ENCODE assay signal across 8 cellular contexts in the genomic region with DNA sequence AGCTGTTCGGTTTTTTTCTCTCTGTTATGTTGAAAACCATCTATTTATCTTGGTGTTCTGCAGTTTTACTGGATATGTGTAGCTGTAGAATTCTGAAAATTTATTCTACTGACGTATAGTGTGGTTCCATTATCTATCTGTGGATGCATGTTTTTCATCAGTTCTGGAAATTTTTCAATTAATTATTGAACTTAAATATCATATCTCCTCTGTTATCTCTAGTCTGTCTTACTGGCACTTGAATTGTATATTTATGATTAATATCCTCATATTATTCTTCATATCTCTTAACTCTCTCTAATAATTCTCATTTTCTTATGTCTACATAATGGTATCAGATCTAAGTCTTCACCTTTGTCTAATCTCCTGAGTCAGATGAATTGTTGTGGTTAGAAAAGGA.
"Had no signal": no experiment of that assay in that cellular context is flagged by ENCODE, and none has a peak within 500 bp of the region (broad histone marks: within the 10 kb centered on the region; RNA-seq: fewer than 3 reads in every experiment).

No MANE protein-coding gene starts in this region.

- DNase-seq: GDM1, GF-D8 had no signal

- FAIRE-seq: G401.6, GM12878, GM12891, GM12892, GM18507, GM19239 had no signal

- ATAC-seq: GM12878 had no signal

- H3K4me3 ChIP-seq: GM12878 had no signal
